11 cellular contexts compared by ENCODE assay signal in genomic region chr10:124416733-124417132, GRCh38. TPM values are rescaled to one million over a fixed set of nuclear protein-coding genes. Genes with fewer than 3 reads are reported as not detected.
DNase-seq lines count a peak whose midpoint lies in the region; ATAC-seq and TF ChIP-seq lines count a peak whose summit lies in the region.
"Had no signal": no experiment of that assay in that cellular context is flagged by ENCODE, and none has a peak within 500 bp of the region (broad histone marks: within the 10 kb centered on the region; RNA-seq: fewer than 3 reads in every experiment).

No MANE protein-coding gene starts in this region.

- peak overlapping the region in 2 of 4 experiments; percentile 28 to 84 for H3K4me3 ChIP-seq in fibroblast of lung (replicated peaks in 1 of 4; ENCODE audit: control extremely low read depth in 1 of 4, insufficient read depth in 1 of 4, low read depth in 3 of 4, low read length in 4 of 4)

- DNase-seq in DMS53 (lab: John Stamatoyannopoulos, UW) (peak; percentile 64), RPMI7951 (ENCODE audit: low read depth) (peak; percentile 21), fibroblast of lung (ENCODE audit: low read depth in 2 of 2) (peak; percentile 57 to 73), osteocyte (ENCODE audit: extremely low spot score, unreplicated experiment) (no peak), dedifferentiated amniotic fluid mesenchymal stem cell (ENCODE audit: extremely low spot score) (no peak), endothelial cell (ENCODE audit: low spot score) (no peak)
- DNase-seq: EL, RPMI8226 had no signal

- H2AFZ ChIP-seq in fibroblast of lung (ENCODE audit: low read length), result no peak overlapping the region

- H3K27me3 Mint-ChIP-seq in osteocyte (ENCODE audit: unreplicated experiment) (peaks cover 10% of the 10 kb centered on the region), endothelial cell (ENCODE audit: unreplicated experiment) (peaks cover 3% of the 10 kb centered on the region)

- H4K20me1 ChIP-seq in fibroblast of lung (ENCODE audit: control insufficient read depth, extremely low read depth, insufficient read depth, low read length), result no peaks in the 10 kb centered on the region

- TF ChIP-seq CTCF in fibroblast of lung (conservative IDR thresholded peaks at IDR 0.05 in 1 of 2, IDR thresholded peaks at IDR 0.05 in 1 of 2; ENCODE audit: low read depth in 1 of 2, low read length in 2 of 2) (no peak), osteocyte (IDR thresholded peaks at IDR 0.05) (no peak), endothelial cell (IDR thresholded peaks at IDR 0.05; ENCODE audit: unreplicated experiment) (no peak)

- H3K9me3 Mint-ChIP-seq in osteocyte (ENCODE audit: unreplicated experiment), result no peaks in the 10 kb centered on the region
- no peaks in the 10 kb centered on the region for H3K9me3 Mint-ChIP-seq in endothelial cell (ENCODE audit: unreplicated experiment)

- H3K9ac ChIP-seq in fibroblast of lung (ENCODE audit: insufficient read depth, low read length), result no peak overlapping the region

- H3K36me3 Mint-ChIP-seq in osteocyte (ENCODE audit: unreplicated experiment), result peaks cover 6% of the 10 kb centered on the region
- no peaks in the 10 kb centered on the region for H3K36me3 Mint-ChIP-seq in endothelial cell (ENCODE audit: low read depth, unreplicated experiment)

- H3K27me3 ChIP-seq in fibroblast of lung (ENCODE audit: control insufficient read depth, insufficient read depth, low read length), result peaks cover 2% of the 10 kb centered on the region

- H3K27ac Mint-ChIP-seq in osteocyte (ENCODE audit: unreplicated experiment), result no peak overlapping the region
- no peak overlapping the region for H3K27ac Mint-ChIP-seq in endothelial cell (ENCODE audit: unreplicated experiment)

- H3K4me3 Mint-ChIP-seq in osteocyte (ENCODE audit: unreplicated experiment) (peak overlapping the region; percentile 89), endothelial cell (ENCODE audit: unreplicated experiment) (no peak overlapping the region)

- H3K4me2 ChIP-seq in fibroblast of lung (ENCODE audit: extremely low read depth, insufficient read depth, low read length), result peak overlapping the region; percentile 94

- no peaks in the 10 kb centered on the region for H3K36me3 ChIP-seq in fibroblast of lung (ENCODE audit: control insufficient read depth, insufficient read depth, low read length)

- no peaks in the 10 kb centered on the region for H3K9me3 ChIP-seq in fibroblast of lung (ENCODE audit: control insufficient read depth, insufficient read depth, low read depth, low read length)

- H3K79me2 ChIP-seq in fibroblast of lung (ENCODE audit: control insufficient read depth, insufficient read depth, low read length), result peaks cover 40% of the 10 kb centered on the region

- no peak overlapping the region for H3K27ac ChIP-seq in fibroblast of lung (ENCODE audit: insufficient read depth, low read length)

- H3K4me1 Mint-ChIP-seq in osteocyte (ENCODE audit: unreplicated experiment), result peaks cover 41% of the 10 kb centered on the region
- peaks cover 6% of the 10 kb centered on the region for H3K4me1 Mint-ChIP-seq in endothelial cell (ENCODE audit: unreplicated experiment)

- ATAC-seq in GM21447 (IDR thresholded peaks at IDR 0.05; ENCODE audit: unreplicated experiment), result no peak
- no peak for ATAC-seq in HG03378 (IDR thresholded peaks at IDR 0.05; ENCODE audit: unreplicated experiment)

- H3K4me1 ChIP-seq in fibroblast of lung (ENCODE audit: control insufficient read depth, extremely low read depth, insufficient read depth, low read length), result no peaks in the 10 kb centered on the region

RNA-seq across cellular contexts. Expression of gene OAT, which starts 2.0 kb away (rescaled TPM):
- total RNA-seq in RPMI7951 (2014; rRNA removed; shearing (Covaris generic)), result 167 and 187 TPM in 2 replicates
- 125 and 147 TPM in 2 replicates for total RNA-seq in fibroblast of lung
- 195 and 227 TPM in 2 replicates for polyA plus RNA-seq in fibroblast of lung
- polyA plus RNA-seq in fibroblast of lung (2012), result 128 and 142 TPM in 2 replicates
- polyA minus RNA-seq in fibroblast of lung (ENCODE audit: low replicate concordance), result 48.7 and 51.9 TPM in 2 replicates
- 113 and 122 TPM in 2 replicates for total RNA-seq in osteocyte
- total RNA-seq in endothelial cell (ENCODE audit: unreplicated experiment), result 36.6 TPM

RNA-seq across cellular contexts. Expression of gene NKX1-2, which starts 33.1 kb away (rescaled TPM):
- not detected in 2 replicates for total RNA-seq in RPMI7951 (2014; rRNA removed; shearing (Covaris generic))
- total RNA-seq in fibroblast of lung (not detected in 2 replicates), osteocyte (not detected in 2 replicates), endothelial cell (ENCODE audit: unreplicated experiment) (0.77 TPM)
- polyA plus RNA-seq in fibroblast of lung, result not detected in 2 replicates
- polyA plus RNA-seq in fibroblast of lung (2012), result not detected in 2 replicates
- not detected in 2 replicates for polyA minus RNA-seq in fibroblast of lung (ENCODE audit: low replicate concordance)
- total RNA-seq: dermis microvascular lymphatic vessel endothelial cell had no signal

RNA-seq across cellular contexts. Expression of gene LHPP, which starts 44.9 kb away (rescaled TPM):
- 9.4 and 16.9 TPM in 2 replicates for total RNA-seq in RPMI7951 (2014; rRNA removed; shearing (Covaris generic))
- total RNA-seq in fibroblast of lung (8.7 and 10.2 TPM in 2 replicates), osteocyte (15.8 and 18.8 TPM in 2 replicates), endothelial cell (ENCODE audit: unreplicated experiment) (4.2 TPM)
- polyA plus RNA-seq in fibroblast of lung, result 10.3 and 15.6 TPM in 2 replicates
- polyA plus RNA-seq in fibroblast of lung (2012), result 15.6 and 23.2 TPM in 2 replicates
- 1.8 and 38.0 TPM in 2 replicates for polyA minus RNA-seq in fibroblast of lung (ENCODE audit: low replicate concordance)

Comparison
In these comparisons a context has a peak if more than half of its experiments do, and no peak if none do; other contexts are left out.
1. DNase-seq: peak in DMS53 (single experiment), RPMI7951 (single experiment) and fibroblast of lung (2 of 2); none in osteocyte (single experiment), dedifferentiated amniotic fluid mesenchymal stem cell (single experiment) and endothelial cell (single experiment).